8 cellular contexts compared by ENCODE assay signal in the genomic region with DNA sequence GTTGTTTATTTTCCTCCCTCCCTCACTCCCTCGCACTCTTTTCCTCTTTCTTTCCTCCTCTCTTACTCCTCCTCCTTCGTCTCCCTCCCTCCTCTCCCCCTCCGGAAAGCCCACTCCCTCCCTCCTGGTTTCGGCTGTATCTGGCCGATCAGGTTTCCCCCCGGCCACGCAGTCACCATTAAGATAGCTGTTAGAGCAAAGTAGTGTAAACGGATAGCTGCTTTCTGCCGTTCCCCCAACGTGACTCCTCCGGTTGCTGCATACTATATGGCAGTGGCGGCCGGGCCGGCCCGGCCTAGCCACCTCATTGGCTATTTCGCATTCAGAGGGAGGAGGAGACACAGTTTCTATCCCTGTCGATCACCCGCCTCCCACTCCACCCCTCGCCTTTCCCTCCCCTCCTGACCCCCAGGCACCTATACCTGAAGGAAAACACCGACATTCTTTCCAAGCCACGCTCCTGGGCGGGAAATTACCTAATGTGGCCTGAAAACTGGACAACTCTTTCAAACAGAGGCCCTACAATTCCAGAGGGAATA. TPM values are rescaled to one million over a fixed set of nuclear protein-coding genes. Genes with fewer than 3 reads are reported as not detected.
DNase-seq lines count a peak whose midpoint lies in the region; ATAC-seq, FAIRE-seq and TF ChIP-seq lines count a peak whose summit lies in the region.

A gene (minus strand): TSS at position 272 of the 539 bp plus-strand sequence. CDS start 277 bp downstream, outside the sequence.

- under 1% methylated on average over 18 of the region's 22 CpGs for WGBS in HepG2 (ENCODE audit: low lambda C conversion rate)

- H3K9ac ChIP-seq in HepG2 (ENCODE audit: insufficient read depth, low read depth, low read length), result peak within 1 kb of the TSS; percentile 86

- H3K9me3 ChIP-seq in HepG2 (ENCODE audit: low read length), result no peaks in the 10 kb centered on the region

- H3K4me1 ChIP-seq in HepG2 (ENCODE audit: insufficient read depth, low read length), result peaks cover 26% of the 10 kb centered on the region

- peaks cover 79% of the 10 kb centered on the region for H3K27me3 Mint-ChIP-seq in stimulated activated naive CD8-positive, alpha-beta T cell treated with anti-CD3 and anti-CD28 coated beads, Interleukin-15, Interleukin-2, amounts not matched to agents 100 ng/mL and 50 ng/mL, for 24 hours

- ATAC-seq in HG02623 (IDR thresholded peaks at IDR 0.05; ENCODE audit: unreplicated experiment) (peak; percentile 50), HepG2 (peak; percentile 73), GM21515 (IDR thresholded peaks at IDR 0.05; ENCODE audit: unreplicated experiment) (no peak)

- H3K36me3 ChIP-seq in HepG2 (replicated peaks in 1 of 2; ENCODE audit: control insufficient read depth in 1 of 2, insufficient read depth in 2 of 2, low read length in 2 of 2), result peaks cover 2 to 10% of the 10 kb centered on the region in 2 experiments; a peak in 2 of 5 replicates

- DNase-seq in GM04503 (ENCODE audit: low read depth), result peak; percentile 48
- peak; percentile 92 for DNase-seq in NCI-H146 (lab: John Stamatoyannopoulos, UW)
- DNase-seq in T1000 (lab: John Stamatoyannopoulos, UW), result peak; percentile 43
- DNase-seq in dorsolateral prefrontal cortex, result peak in 8 of 10 donors; percentile 38 to 82 (median 68)
- DNase-seq in HepG2 (ENCODE audit: low spot score), result peak; percentile 84

- FAIRE-seq in HepG2 (lab: Jason Lieb, UNC), result peak; percentile 87

- H3K4me3 ChIP-seq in dorsolateral prefrontal cortex, result peak within 1 kb of the TSS; percentile 59 to 94 (median 78)
- peak within 1 kb of the TSS; percentile 77 to 96 (median 84) for H3K4me3 ChIP-seq in HepG2 (replicated peaks in 1 of 3; ENCODE audit: insufficient read depth in 1 of 3, low read depth in 2 of 3, low read length in 3 of 3)

- H3K27ac ChIP-seq in dorsolateral prefrontal cortex (peak within 1 kb of the TSS in 45 of 59 donors; percentile 3 to 86 (median 61)), HepG2 (ENCODE audit: extremely low read length, insufficient read depth, low read length) (peak within 1 kb of the TSS; percentile 85)

- no peak within 1 kb of the TSS for H3K27ac Mint-ChIP-seq in stimulated activated naive CD8-positive, alpha-beta T cell treated with anti-CD3 and anti-CD28 coated beads, Interleukin-15, Interleukin-2, amounts not matched to agents 100 ng/mL and 50 ng/mL, for 24 hours

- TF ChIP-seq CTCF in dorsolateral prefrontal cortex (IDR thresholded peaks at IDR 0.05 in 54 of 56, conservative IDR thresholded peaks at IDR 0.05 in 2 of 56; ENCODE audit: low read depth in 1 of 56, partially characterized antibody in 56 of 56) (no peak), HepG2 (CRISPR knock-in tag; IDR thresholded peaks at IDR 0.05) (no peak)

- H3K4me1 Mint-ChIP-seq in stimulated activated naive CD8-positive, alpha-beta T cell treated with anti-CD3 and anti-CD28 coated beads, Interleukin-15, Interleukin-2, amounts not matched to agents 100 ng/mL and 50 ng/mL, for 24 hours (ENCODE audit: low read depth), result peaks cover 19% of the 10 kb centered on the region

- intact Hi-C loops in dorsolateral prefrontal cortex (cut with DNase I) (no loop called here), HepG2 (cut with micrococcal nuclease; ENCODE audit: unreplicated experiment) (loop anchor here (1.0 to 10.0 kb wide), 3 partner anchors 10 to 528 kb away; a partner anchor contains a TSS)

- BruUV-seq in HepG2 (replicated peaks; lab: Mats Ljungman, UMichigan), result no TSS peak

- H4K20me1 ChIP-seq in HepG2 (ENCODE audit: insufficient read depth, low read length), result peaks cover 9% of the 10 kb centered on the region

- POLR2A ChIA-PET in HepG2 (lab: Yijun Ruan, JAX), result interaction anchor here (0.7 to 4.2 kb wide), 7 partner anchors 12 to 971 kb away, joined by 3 to 38 read pairs (median 5); a partner anchor contains a TSS

- peaks cover 14% of the 10 kb centered on the region for H3K79me2 ChIP-seq in HepG2 (ENCODE audit: insufficient read depth, low read length)

- H3K27me3 ChIP-seq in dorsolateral prefrontal cortex (peaks cover 0 to 25% (median 0%) of the 10 kb centered on the region in 45 donors), HepG2 (ENCODE audit: control insufficient read depth in 1 of 2, insufficient read depth in 2 of 2, low read length in 2 of 2) (no peaks in the 10 kb centered on the region)

- H2AFZ ChIP-seq in HepG2 (ENCODE audit: low read length), result peak within 1 kb of the TSS; percentile 10

- TF ChIP-seq EP300 in HepG2 (IDR thresholded peaks at IDR 0.05; ENCODE audit: low read depth in 2 of 2, low read length in 2 of 2), result 0 out of 4 replicates have a peak, but pooled peaks of 1 of the 2 experiments have one; percentile 12
- TF ChIP-seq EP300 in HepG2 (CRISPR knock-in tag; IDR thresholded peaks at IDR 0.05; ENCODE audit: borderline replicate concordance), result no peak

- H3K4me3 Mint-ChIP-seq in stimulated activated naive CD8-positive, alpha-beta T cell treated with anti-CD3 and anti-CD28 coated beads, Interleukin-15, Interleukin-2, amounts not matched to agents 100 ng/mL and 50 ng/mL, for 24 hours, result peak within 1 kb of the TSS; percentile 82

- in situ Hi-C loops in HepG2 (cut with HindIII; ENCODE audit: extremely low pct_ligation_motif_present, low pct_unique_long_range_greater_than_20kb), result loop anchor here (5.0 kb wide), 1 partner anchor 67 kb away; no protein-coding TSS in a partner anchor

- no peak for TF ChIP-seq RAD21 in HepG2 (CRISPR knock-in tag; IDR thresholded peaks at IDR 0.05)

- CTCF ChIA-PET in HepG2 (lab: Yijun Ruan, JAX; ENCODE audit: low intra/inter-chr PET ratio, low total read pairs), result no interaction called here

- peak within 1 kb of the TSS; percentile 90 for H3K4me2 ChIP-seq in HepG2 (ENCODE audit: low read depth, low read length)

- TF ChIP-seq POLR2A in HepG2 (IDR thresholded peaks at IDR 0.05; ENCODE audit: insufficient read depth in 1 of 2, low read depth in 2 of 2, low read length in 2 of 2), result peak; percentile 80

- no peaks in the 10 kb centered on the region for H3K9me3 Mint-ChIP-seq in stimulated activated naive CD8-positive, alpha-beta T cell treated with anti-CD3 and anti-CD28 coated beads, Interleukin-15, Interleukin-2, amounts not matched to agents 100 ng/mL and 50 ng/mL, for 24 hours

- H3K36me3 Mint-ChIP-seq in stimulated activated naive CD8-positive, alpha-beta T cell treated with anti-CD3 and anti-CD28 coated beads, Interleukin-15, Interleukin-2, amounts not matched to agents 100 ng/mL and 50 ng/mL, for 24 hours (ENCODE audit: low read depth), result no peaks in the 10 kb centered on the region

TF ChIP-seq in HepG2, 621 proteins besides CTCF, POLR2A, EP300 and RAD21 (continues in another document):
- TF ChIP-seq SALL2 (CRISPR knock-in tag; IDR thresholded peaks at IDR 0.05), result no peak
- peak; percentile 71 for TF ChIP-seq TAF1 (CRISPR knock-in tag; IDR thresholded peaks at IDR 0.05)
- TF ChIP-seq GATAD2A (CRISPR knock-in tag; IDR thresholded peaks at IDR 0.05), result peak; percentile 45; the same call in 1 of the 2 replicates
- peak; percentile 51 for TF ChIP-seq SP2 (CRISPR knock-in tag; IDR thresholded peaks at IDR 0.05)
- TF ChIP-seq, protein P1, sequence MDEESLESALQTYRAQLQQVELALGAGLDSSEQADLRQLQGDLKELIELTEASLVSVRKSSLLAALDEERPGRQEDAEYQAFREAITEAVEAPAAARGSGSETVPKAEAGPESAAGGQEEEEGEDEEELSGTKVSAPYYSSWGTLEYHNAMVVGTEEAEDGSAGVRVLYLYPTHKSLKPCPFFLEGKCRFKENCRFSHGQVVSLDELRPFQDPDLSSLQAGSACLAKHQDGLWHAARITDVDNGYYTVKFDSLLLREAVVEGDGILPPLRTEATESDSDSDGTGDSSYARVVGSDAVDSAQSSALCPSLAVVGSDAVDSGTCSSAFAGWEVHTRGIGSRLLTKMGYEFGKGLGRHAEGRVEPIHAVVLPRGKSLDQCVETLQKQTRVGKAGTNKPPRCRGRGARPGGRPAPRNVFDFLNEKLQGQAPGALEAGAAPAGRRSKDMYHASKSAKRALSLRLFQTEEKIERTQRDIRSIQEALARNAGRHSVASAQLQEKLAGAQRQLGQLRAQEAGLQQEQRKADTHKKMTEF (CRISPR knock-in tag; IDR thresholded peaks at IDR 0.05), result peak; percentile 25; the same call in 1 of the 2 replicates

RNA-seq across cellular contexts. Expression of the gene that starts here (rescaled TPM):
- 10 to 100 TPM in 1 of 120 experiments, 1 to 10 TPM in 119; 1.1 to 11.8 (median 3.8) TPM for total RNA-seq in dorsolateral prefrontal cortex
- 6.0 and 6.7 TPM in 2 replicates for total RNA-seq in HepG2 (2016; rRNA removed; fragmentation: Illumina TruSeq; extraction: Trizol)
- 0.35 and 0.51 TPM in 2 replicates for total RNA-seq in HepG2 (2016; cell fraction: cytosol; rRNA removed; fragmentation: Illumina TruSeq; extraction: Trizol; ENCODE audit: low read depth)
- 5.4 and 5.9 TPM in 2 replicates for total RNA-seq in HepG2 (2016; cell fraction: insoluble cytoplasmic fraction; rRNA removed; fragmentation: Illumina TruSeq; extraction: Trizol)
- total RNA-seq in HepG2 (2016; cell fraction: membrane; rRNA removed; fragmentation: Illumina TruSeq; extraction: Trizol), result 2.6 and 3.0 TPM in 2 replicates
- total RNA-seq in HepG2 (2016; cell fraction: nucleus; rRNA removed; fragmentation: Illumina TruSeq; extraction: Trizol), result 5.0 and 6.1 TPM in 2 replicates
- 4.5 and 5.0 TPM in 2 replicates for polyA plus RNA-seq in HepG2 (2011; rRNA removed)
- 2.4 and 3.0 TPM in 2 replicates for polyA plus RNA-seq in HepG2 (2011; cell fraction: cytosol; rRNA removed)
- 4.1 and 4.4 TPM in 2 replicates for polyA plus RNA-seq in HepG2 (2011; cell fraction: nucleus; rRNA removed)
- polyA plus RNA-seq in HepG2 (2012), result 3.2 and 3.9 TPM in 2 replicates
- polyA plus RNA-seq in HepG2 (2016; cell fraction: cytosol; fragmentation: Illumina TruSeq; extraction: Trizol; ENCODE audit: low read depth), result 0.10 and 0.14 TPM in 2 replicates
- polyA plus RNA-seq in HepG2 (2016; cell fraction: insoluble cytoplasmic fraction; fragmentation: Illumina TruSeq; extraction: Trizol; ENCODE audit: low read depth), result 2.9 and 5.1 TPM in 2 replicates
- polyA plus RNA-seq in HepG2 (2016; cell fraction: membrane; fragmentation: Illumina TruSeq; extraction: Trizol; ENCODE audit: low read depth), result 0.61 and 0.83 TPM in 2 replicates
- 5.3 and 7.3 TPM in 2 replicates for polyA plus RNA-seq in HepG2 (2016; cell fraction: nucleus; fragmentation: Illumina TruSeq; extraction: Trizol; ENCODE audit: insufficient read depth, low read depth)
- polyA minus RNA-seq in HepG2 (2011; rRNA and poly(A)+ RNA removed; ENCODE audit: low replicate concordance), result 8.9 and 18.4 TPM in 2 replicates
- polyA minus RNA-seq in HepG2 (2011; cell fraction: cytosol; rRNA and poly(A)+ RNA removed), result 5.5 and 6.8 TPM in 2 replicates
- 5.7 and 8.0 TPM in 2 replicates for polyA minus RNA-seq in HepG2 (2011; cell fraction: nucleus; rRNA and poly(A)+ RNA removed)
